14 cellular contexts compared by ENCODE assay signal in genomic region chr15:66389098-66389858, GRCh38. TPM values are rescaled to one million over a fixed set of nuclear protein-coding genes. Genes with fewer than 3 reads are reported as not detected.
DNase-seq lines count a peak whose midpoint lies in the region; ATAC-seq, FAIRE-seq and TF ChIP-seq lines count a peak whose summit lies in the region.
"Had no signal": no experiment of that assay in that cellular context is flagged by ENCODE, and none has a peak within 500 bp of the region (broad histone marks: within the 10 kb centered on the region; RNA-seq: fewer than 3 reads in every experiment).

No MANE protein-coding gene starts in this region.

- H3K79me2 ChIP-seq in ACC112 (ENCODE audit: control insufficient read depth, insufficient read depth, low read length, unreplicated experiment) (peaks cover 84% of the 10 kb centered on the region), fibroblast of lung (ENCODE audit: control insufficient read depth, insufficient read depth, low read length) (peaks cover 68% of the 10 kb centered on the region)

- TF ChIP-seq CTCF in GM13977 (IDR thresholded peaks at IDR 0.05; ENCODE audit: extremely low read depth, insufficient read depth, missing control alignments) (no peak), fibroblast of lung (conservative IDR thresholded peaks at IDR 0.05 in 1 of 2, IDR thresholded peaks at IDR 0.05 in 1 of 2; ENCODE audit: low read depth in 1 of 2, low read length in 2 of 2) (no peak), tibial artery (IDR thresholded peaks at IDR 0.05) (no peak), D721Med (IDR thresholded peaks at IDR 0.05; ENCODE audit: insufficient read depth, missing control alignments) (no peak)

- no peak overlapping the region for H3K9ac ChIP-seq in fibroblast of lung (ENCODE audit: insufficient read depth, low read length)

- H3K4me2 ChIP-seq in fibroblast of lung (ENCODE audit: extremely low read depth, insufficient read depth, low read length): peak overlapping the region; percentile 35

- no peaks in the 10 kb centered on the region for H3K9me3 ChIP-seq in fibroblast of lung (ENCODE audit: control insufficient read depth, insufficient read depth, low read depth, low read length)
- no peaks in the 10 kb centered on the region for H3K9me3 ChIP-seq in tibial artery
- H3K9me3 ChIP-seq: testis had no signal

- H3K36me3 ChIP-seq in ACC112 (ENCODE audit: insufficient read depth, low read length): 0 out of 2 replicates have a peak, but pooled peaks cover 4% of the 10 kb centered on the region
- no peaks in the 10 kb centered on the region for H3K36me3 ChIP-seq in fibroblast of lung (ENCODE audit: control insufficient read depth, insufficient read depth, low read length)
- H3K36me3 ChIP-seq in tibial artery: no peaks in the 10 kb centered on the region

- H3K4me1 ChIP-seq in ACC112 (ENCODE audit: control insufficient read depth, insufficient read depth, low read length, unreplicated experiment) (peaks cover 36% of the 10 kb centered on the region), fibroblast of lung (ENCODE audit: control insufficient read depth, extremely low read depth, insufficient read depth, low read length) (peaks cover 3% of the 10 kb centered on the region), tibial artery (peaks cover 0 to 56% (median 23%) of the 10 kb centered on the region in 4 donors)

- no peak for ATAC-seq in HG03135 (IDR thresholded peaks at IDR 0.05; ENCODE audit: unreplicated experiment)

- H3K27me3 ChIP-seq in ACC112 (ENCODE audit: insufficient read depth, low read length) (no peaks in the 10 kb centered on the region), fibroblast of lung (ENCODE audit: control insufficient read depth, insufficient read depth, low read length) (no peaks in the 10 kb centered on the region), tibial artery (no peaks in the 10 kb centered on the region)
- H3K27me3 ChIP-seq: testis had no signal

- in situ Hi-C loops in GM13977 (cut with MboI; ENCODE audit: low pct_unique_long_range_greater_than_20kb, low sequenced_read_pairs, unreplicated experiment): loop anchor here (10.0 kb wide), 1 partner anchor 106 kb away; the partner anchor contains the start of gene SNAPC5

- H2AFZ ChIP-seq in ACC112 (ENCODE audit: low read length, unreplicated experiment): no peak overlapping the region
- H2AFZ ChIP-seq in fibroblast of lung (ENCODE audit: low read length): no peak overlapping the region

- H3K4me3 ChIP-seq in ACC112 (ENCODE audit: low read depth, low read length): peak overlapping the region; percentile 97
- H3K4me3 ChIP-seq in fibroblast of lung (replicated peaks in 1 of 4; ENCODE audit: control extremely low read depth in 1 of 4, insufficient read depth in 1 of 4, low read depth in 3 of 4, low read length in 4 of 4): no peak overlapping the region
- no peak overlapping the region for H3K4me3 ChIP-seq in tibial artery
- H3K4me3 ChIP-seq: testis had no signal

- H4K20me1 ChIP-seq in fibroblast of lung (ENCODE audit: control insufficient read depth, extremely low read depth, insufficient read depth, low read length): no peaks in the 10 kb centered on the region

- intact Hi-C loops in tibial artery (cut with DNase I; ENCODE audit: low total_unique reads): loop anchor here (2.0 kb wide), 1 partner anchor 108 kb away; the partner anchor contains the start of gene SNAPC5

- H3K27ac ChIP-seq in ACC112 (ENCODE audit: low read depth, low read length) (no peak overlapping the region), fibroblast of lung (ENCODE audit: insufficient read depth, low read length) (no peak overlapping the region), tibial artery (no peak overlapping the region)
- H3K27ac ChIP-seq: testis had no signal

- peak; percentile 48 for DNase-seq in GM13977 (ENCODE audit: low spot score)
- DNase-seq in T-helper 9 cell: peak; percentile 14
- DNase-seq in fibroblast of lung (ENCODE audit: low read depth in 2 of 2): no peak
- DNase-seq in tibial artery: no peak
- DNase-seq in iPS-NIHi11 (ENCODE audit: low spot score): no peak
- DNase-seq in D721Med (ENCODE audit: insufficient read length, low spot score): no peak
- DNase-seq: AML-193, head of caudate nucleus, NCI-H2029, RPMI8226, testis had no signal

- no peak for FAIRE-seq in D721Med (lab: Jason Lieb, UNC)
- FAIRE-seq: H54 had no signal

RNA-seq across cellular contexts. Expression of gene MAP2K1, which starts 2.6 kb away (rescaled TPM):
- 26.2 and 32.9 TPM in 2 replicates for total RNA-seq in fibroblast of lung
- polyA plus RNA-seq in fibroblast of lung: 37.5 and 40.0 TPM in 2 replicates
- polyA plus RNA-seq in fibroblast of lung (2012): 35.1 and 36.5 TPM in 2 replicates
- 50.5 and 60.3 TPM in 2 replicates for polyA minus RNA-seq in fibroblast of lung (ENCODE audit: low replicate concordance)

RNA-seq across cellular contexts. Expression of gene TIPIN, which starts 32.8 kb away (rescaled TPM):
- total RNA-seq in fibroblast of lung: 14.5 and 16.7 TPM in 2 replicates
- polyA plus RNA-seq in fibroblast of lung: 12.6 and 17.8 TPM in 2 replicates
- 10.3 and 13.6 TPM in 2 replicates for polyA plus RNA-seq in fibroblast of lung (2012)
- polyA minus RNA-seq in fibroblast of lung (ENCODE audit: low replicate concordance): 3.1 and 4.8 TPM in 2 replicates

Comparison
In these comparisons a context has a peak if more than half of its experiments do, and no peak if none do; other contexts are left out.
1. DNase-seq: peak in GM13977 (single experiment) and T-helper 9 cell (single experiment); none in fibroblast of lung (0 of 2), tibial artery (0 of 2), iPS-NIHi11 (single experiment) and D721Med (single experiment).